19 cellular contexts compared by ENCODE assay signal in genomic region chr16:73568769-73569168, GRCh38.
"Had no signal": no experiment of that assay in that cellular context is flagged by ENCODE, and none has a peak within 500 bp of the region (broad histone marks: within the 10 kb centered on the region; RNA-seq: fewer than 3 reads in every experiment).

No MANE protein-coding gene starts in this region.

- H3K4me1 Mint-ChIP-seq: naive thymus-derived CD4-positive, alpha-beta T cell; stimulated activated memory B cell treated with anti-CD40 and anti-IgM and Interleukin-4, amounts not matched to agents 10 μg/mL and 1 μg/mL and 100 μg/mL, for 72 hours had no signal

- H3K4me1 ChIP-seq: colonic mucosa, esophagus squamous epithelium, gastroesophageal sphincter, upper lobe of right lung had no signal

- H3K4me3 ChIP-seq: colonic mucosa, esophagus squamous epithelium, gastroesophageal sphincter, ovary, smooth muscle cell, tibial artery, upper lobe of right lung had no signal

- H3K4me3 Mint-ChIP-seq: naive thymus-derived CD4-positive, alpha-beta T cell; nephron progenitor cell; stimulated activated memory B cell treated with anti-CD40 and anti-IgM and Interleukin-4, amounts not matched to agents 10 μg/mL and 1 μg/mL and 100 μg/mL, for 72 hours; stimulated activated naive CD8-positive, alpha-beta T cell treated with anti-CD3 and anti-CD28 coated beads, Interleukin-15, Interleukin-2, amounts not matched to agents 100 ng/mL and 50 ng/mL, for 24 hours had no signal

- H3K36me3 Mint-ChIP-seq: naive thymus-derived CD4-positive, alpha-beta T cell; stimulated activated memory B cell treated with anti-CD40 and anti-IgM and Interleukin-4, amounts not matched to agents 10 μg/mL and 1 μg/mL and 100 μg/mL, for 72 hours had no signal

- H3K27ac ChIP-seq: colonic mucosa, esophagus squamous epithelium, gastroesophageal sphincter, ovary, tibial artery, upper lobe of right lung had no signal

- H3K36me3 ChIP-seq: colonic mucosa, esophagus squamous epithelium, gastroesophageal sphincter, ovary, tibial artery, upper lobe of right lung had no signal

- H3K4me2 ChIP-seq: smooth muscle cell had no signal

- H3K9me3 Mint-ChIP-seq: nephron progenitor cell; stimulated activated memory B cell treated with anti-CD40 and anti-IgM and Interleukin-4, amounts not matched to agents 10 μg/mL and 1 μg/mL and 100 μg/mL, for 72 hours; stimulated activated naive CD8-positive, alpha-beta T cell treated with anti-CD3 and anti-CD28 coated beads, Interleukin-15, Interleukin-2, amounts not matched to agents 100 ng/mL and 50 ng/mL, for 24 hours had no signal

- H3K27me3 ChIP-seq: colonic mucosa, ovary, tibial artery, upper lobe of right lung had no signal

- H3K27me3 Mint-ChIP-seq: stimulated activated memory B cell treated with anti-CD40 and anti-IgM and Interleukin-4, amounts not matched to agents 10 μg/mL and 1 μg/mL and 100 μg/mL, for 72 hours had no signal

- ATAC-seq: gastroesophageal sphincter; left colon; naive thymus-derived CD4-positive, alpha-beta T cell; right cardiac atrium; stimulated activated memory B cell treated with anti-CD40 and anti-IgM and Interleukin-4, amounts not matched to agents 10 μg/mL and 1 μg/mL and 100 μg/mL, for 72 hours; upper lobe of right lung had no signal

- H3K27ac Mint-ChIP-seq: naive thymus-derived CD4-positive, alpha-beta T cell; nephron progenitor cell; stimulated activated memory B cell treated with anti-CD40 and anti-IgM and Interleukin-4, amounts not matched to agents 10 μg/mL and 1 μg/mL and 100 μg/mL, for 72 hours; stimulated activated naive CD8-positive, alpha-beta T cell treated with anti-CD3 and anti-CD28 coated beads, Interleukin-15, Interleukin-2, amounts not matched to agents 100 ng/mL and 50 ng/mL, for 24 hours had no signal

- DNase-seq: colonic mucosa; dermis blood vessel endothelial cell; esophagus squamous epithelium; foreskin fibroblast; glutamatergic neuron; left colon; naive thymus-derived CD4-positive, alpha-beta T cell; nephron progenitor cell; nucleus accumbens; ovary; right cardiac atrium; stimulated activated CD4-positive, alpha-beta T cell treated with anti-CD3 and anti-CD28 coated beads, Interleukin-4, amount 100 ng/mL, for 1 hour; stimulated activated CD8-positive, alpha-beta memory T cell treated with anti-CD3 and anti-CD28 coated beads, Interleukin-4, amount 100 ng/mL, for 48 hours; tibial artery; upper lobe of right lung had no signal

- H3K9me3 ChIP-seq: colonic mucosa, esophagus squamous epithelium, gastroesophageal sphincter, ovary, tibial artery, upper lobe of right lung had no signal
